25 cellular contexts compared by ENCODE assay signal in genomic region chr3:25846282-25846681, GRCh38.
"Had no signal": no experiment of that assay in that cellular context is flagged by ENCODE, and none has a peak within 500 bp of the region (broad histone marks: within the 10 kb centered on the region; RNA-seq: fewer than 3 reads in every experiment).

No MANE protein-coding gene starts in this region.

- H3K4me3 ChIP-seq: K562, SJCRH30 had no signal

- H3K36me3 Mint-ChIP-seq: IgD-negative memory B cell had no signal

- H3K36me3 ChIP-seq: SJCRH30 had no signal

- H3K4me1 ChIP-seq: SJCRH30 had no signal

- H3K9me3 Mint-ChIP-seq: IgD-negative memory B cell had no signal

- H3K27ac ChIP-seq: HL-60, KMS-11, SJCRH30 had no signal

- FAIRE-seq: HTR-8/SVneo, K562 had no signal

- H3K9me3 ChIP-seq: SJCRH30 had no signal

- DNase-seq: Kasumi-1, MM.1S, NCI-H1092 treated with DMSO at 0.1 percent for 48 hours, NCI-H1436, NCI-H187, NCI-H2029, NCI-H2081 treated with DMSO at 0.1 percent for 48 hours, NCI-H2171, NCI-H226, NCI-H446, NCI-H510A, NCI-H524 treated with DMSO at 0.1 percent for 48 hours, NCI-H69, NCI-H774, PC-3, SHP77 treated with DMSO at 0.1 percent for 48 hours, SJCRH30 had no signal

- ATAC-seq: K562, Panc1, PC-3, Right ventricle myocardium inferior, SK-N-SH treated with all-trans-retinoic acid at 6 μM for 48 hours had no signal

- H3K27me3 ChIP-seq: SJCRH30 had no signal

- H3K27ac Mint-ChIP-seq: IgD-negative memory B cell had no signal

- H3K4me3 Mint-ChIP-seq: IgD-negative memory B cell had no signal
